Comparison of ENCODE assay signal across 8 cellular contexts in genomic region chr15:76931397-76932089, GRCh38. TPM values are rescaled to one million over a fixed set of nuclear protein-coding genes. Genes with fewer than 3 reads are reported as not detected.
DNase-seq lines count a peak whose midpoint lies in the region; ATAC-seq and TF ChIP-seq lines count a peak whose summit lies in the region.

A gene with protein sequence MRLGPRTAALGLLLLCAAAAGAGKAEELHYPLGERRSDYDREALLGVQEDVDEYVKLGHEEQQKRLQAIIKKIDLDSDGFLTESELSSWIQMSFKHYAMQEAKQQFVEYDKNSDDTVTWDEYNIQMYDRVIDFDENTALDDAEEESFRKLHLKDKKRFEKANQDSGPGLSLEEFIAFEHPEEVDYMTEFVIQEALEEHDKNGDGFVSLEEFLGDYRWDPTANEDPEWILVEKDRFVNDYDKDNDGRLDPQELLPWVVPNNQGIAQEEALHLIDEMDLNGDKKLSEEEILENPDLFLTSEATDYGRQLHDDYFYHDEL (plus strand): TSS chr15:76931749. CDS start chr15:76931842, 93 bp downstream.

- peaks cover 15% of the 10 kb centered on the region for H3K4me1 ChIP-seq in PC-3 (ENCODE audit: insufficient read depth, low read length)
- peaks cover 11% of the 10 kb centered on the region for H3K4me1 ChIP-seq in mucosa of descending colon (ENCODE audit: low read depth)

- peak within 1 kb of the TSS; percentile 81 for H3K9ac ChIP-seq in PC-3 (ENCODE audit: low read length)

- ATAC-seq in GM21717 (IDR thresholded peaks at IDR 0.05; ENCODE audit: unreplicated experiment), result peak; percentile 97
- peak; percentile 99 for ATAC-seq in PC-3
- ATAC-seq in mucosa of descending colon, result peak; percentile 99

- POLR2A ChIA-PET in PC-3 (lab: Charles Lee; ENCODE audit: unreplicated experiment), result interaction anchor here (0.6 to 0.7 kb wide), 2 partner anchors 40 to 426 kb away, joined by 3 to 4 read pairs; no protein-coding TSS in a partner anchor

- peak; percentile 97 for DNase-seq in DMS53 (lab: John Stamatoyannopoulos, UW)
- DNase-seq in Jurkat, Clone E6-1 (ENCODE audit: low read depth, low spot score), result peak; percentile 85
- DNase-seq in PC-3, result peak; percentile 95
- peak; percentile 93 for DNase-seq in activated T-cell treated with anti-CD3 and anti-CD28 coated beads for 48 hours (ENCODE audit: low read depth)
- peak; percentile 71 for DNase-seq in epithelial cell of prostate (ENCODE audit: low read depth, low spot score)
- DNase-seq in mucosa of descending colon, result peak; percentile 93 to 98 (median 96)
- peak; percentile 82 to 84 for DNase-seq in stimulated activated CD8-positive, alpha-beta memory T cell treated with anti-CD3 and anti-CD28 coated beads, Interleukin-4, amount 100 ng/mL, for 1 hour (ENCODE audit: low read depth in 2 of 2, low spot score in 1 of 2)

- H3K27ac ChIP-seq in PC-3 (ENCODE audit: low read length) (no peak within 1 kb of the TSS), epithelial cell of prostate (peak within 1 kb of the TSS; percentile 41)

- no TSS peak for BruUV-seq in PC-3 (replicated peaks; lab: Mats Ljungman, UMichigan)

- intact Hi-C loops in PC-3 (cut with micrococcal nuclease), result loop anchor here (2.0 kb wide), 1 partner anchor 27 kb away; the partner anchor contains the start of gene SCAPER
- intact Hi-C loops in mucosa of descending colon (cut with DNase I, micrococcal nuclease), result no loop called here

- peak within 1 kb of the TSS; percentile 76 for H2AFZ ChIP-seq in PC-3 (ENCODE audit: low read length)

- no peak for TF ChIP-seq CTCF in PC-3 (conservative IDR thresholded peaks at IDR 0.05; ENCODE audit: low read depth, low read length)
- TF ChIP-seq CTCF in mucosa of descending colon (IDR thresholded peaks at IDR 0.05), result no peak

- no peaks in the 10 kb centered on the region for H3K27me3 ChIP-seq in PC-3 (ENCODE audit: low read length)

- H3K36me3 ChIP-seq in PC-3 (ENCODE audit: low read depth, low read length), result peaks cover 10% of the 10 kb centered on the region; the same call in 1 of the 2 replicates
- H3K36me3 ChIP-seq in mucosa of descending colon (ENCODE audit: low read depth), result no peaks in the 10 kb centered on the region

- H3K9me2 ChIP-seq in PC-3 (replicated peaks; ENCODE audit: low read length), result no peaks in the 10 kb centered on the region

- no peaks in the 10 kb centered on the region for H3F3A ChIP-seq in PC-3 (ENCODE audit: low read length, unreplicated experiment)

- peak within 1 kb of the TSS; percentile 89 for H3K4me2 ChIP-seq in PC-3 (ENCODE audit: low read length)

- no peaks in the 10 kb centered on the region for H4K20me1 ChIP-seq in PC-3 (ENCODE audit: low read length)

- CTCF ChIA-PET in PC-3 (lab: Charles Lee), result no interaction called here

- peak within 1 kb of the TSS; percentile 82 for H3K4me3 ChIP-seq in Jurkat, Clone E6-1 (ENCODE audit: low read length)
- peak within 1 kb of the TSS; percentile 85 for H3K4me3 ChIP-seq in PC-3 (ENCODE audit: low read length)
- H3K4me3 ChIP-seq in mucosa of descending colon, result peak within 1 kb of the TSS; percentile 73

- H3K9me3 ChIP-seq in PC-3 (ENCODE audit: low read length) (no peaks in the 10 kb centered on the region), mucosa of descending colon (no peaks in the 10 kb centered on the region)

- H3K79me2 ChIP-seq in PC-3 (ENCODE audit: low read length), result peaks cover 20% of the 10 kb centered on the region

RNA-seq across cellular contexts. Expression of the gene that starts here (rescaled TPM):
- polyA plus RNA-seq in Jurkat, Clone E6-1 (2012; ENCODE audit: insufficient read depth, insufficient read length), result 71.4 TPM
- 73.3 and 82.7 TPM in 2 replicates for total RNA-seq in PC-3 (2014; rRNA removed)
- total RNA-seq in mucosa of descending colon, result 10 to 100 TPM; 25.0 to 33.2 (median 31.9) TPM
